36 cellular contexts compared by ENCODE assay signal in the genomic region with DNA sequence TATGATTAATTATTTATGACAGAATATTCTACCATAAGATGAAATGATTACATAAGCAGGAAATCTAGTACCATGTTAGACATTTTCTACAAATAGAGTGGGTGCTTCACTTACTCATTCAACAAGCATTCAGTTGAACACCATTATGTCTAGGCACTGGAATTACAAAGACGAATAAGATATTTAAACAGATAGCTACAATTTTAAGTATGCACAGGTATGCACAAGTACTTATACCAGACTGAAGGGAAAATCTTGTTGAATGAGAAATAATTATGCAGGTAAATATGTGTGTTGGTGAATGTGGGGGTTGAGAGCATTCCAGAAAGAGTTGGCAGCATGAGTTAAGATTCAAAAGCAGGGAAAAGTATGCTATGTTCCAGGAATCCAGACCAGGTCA.
"Had no signal": no experiment of that assay in that cellular context is flagged by ENCODE, and none has a peak within 500 bp of the region (broad histone marks: within the 10 kb centered on the region; RNA-seq: fewer than 3 reads in every experiment).

No MANE protein-coding gene starts in this region.

- H3K27ac ChIP-seq: ascending aorta, body of pancreas, brain microvascular endothelial cell, breast epithelium, cardiac muscle cell, VCaP had no signal

- H3K9me3 ChIP-seq: ascending aorta, body of pancreas had no signal

- ATAC-seq: activated CD8-positive, alpha-beta T cell treated with anti-CD3 and anti-CD28 coated beads for 36 hours; activated naive CD8-positive, alpha-beta T cell treated with anti-CD3 and anti-CD28 coated beads, Interleukin-2, amount 50 U/mL, for 24 hours; body of pancreas had no signal

- H3K4me3 ChIP-seq: ascending aorta, body of pancreas, breast epithelium, cardiac muscle cell had no signal

- H3K4me3 Mint-ChIP-seq: activated B cell treated with CpG ODN at 0.5 μM for 24 hours; activated CD4-positive, alpha-beta memory T cell treated with anti-CD3 and anti-CD28 coated beads for 36 hours; activated CD4-positive, alpha-beta T cell treated with anti-CD3 and anti-CD28 coated beads, Interleukin-2, amount 10 ng/mL, durations not matched to agents 24 days and 14 days; activated CD8-positive, alpha-beta T cell treated with anti-CD3 and anti-CD28 coated beads for 36 hours; activated naive CD4-positive, alpha-beta T cell treated with anti-CD3 and anti-CD28 coated beads, Interleukin-2, amount 10 ng/mL, durations not matched to agents 7 days and 5 days; activated naive CD4-positive, alpha-beta T cell treated with anti-CD3 and anti-CD28 coated beads, Interleukin-2, amount 50 U/mL, for 24 hours; activated naive CD8-positive, alpha-beta T cell; activated naive CD8-positive, alpha-beta T cell treated with anti-CD3 and anti-CD28 coated beads, Interleukin-2, amount 10 ng/mL, durations not matched to agents 7 days and 5 days; activated naive CD8-positive, alpha-beta T cell treated with anti-CD3 and anti-CD28 coated beads, Interleukin-2, amount 50 U/mL, for 24 hours; activated T-cell treated with anti-CD3 and anti-CD28 coated beads, Interleukin-2, amount 50 U/mL, for 24 hours; central memory CD8-positive, alpha-beta T cell; T-helper 1 cell treated with Interleukin-12 subunit alpha and Interleukin-12 subunit beta and Interleukin-4 antibody, amounts not matched to agents 30 μg/mL and 1 μg/mL, for 36 hours; T-helper 2 cell treated with Interferon-gamma antibody and Interleukin-4, amounts not matched to agents 5 μg/mL and 100 μg/mL, for 36 hours had no signal

- H3K4me1 Mint-ChIP-seq: activated B cell treated with CpG ODN at 0.5 μM for 24 hours; activated CD4-positive, alpha-beta T cell treated with anti-CD3 and anti-CD28 coated beads, Interleukin-2, amount 10 ng/mL, durations not matched to agents 24 days and 14 days; activated naive CD4-positive, alpha-beta T cell treated with anti-CD3 and anti-CD28 coated beads, Interleukin-2, amount 10 ng/mL, durations not matched to agents 7 days and 5 days; activated naive CD4-positive, alpha-beta T cell treated with anti-CD3 and anti-CD28 coated beads, Interleukin-2, amount 50 U/mL, for 24 hours; activated naive CD8-positive, alpha-beta T cell treated with anti-CD3 and anti-CD28 coated beads, Interleukin-2, amount 10 ng/mL, durations not matched to agents 7 days and 5 days; activated naive CD8-positive, alpha-beta T cell treated with anti-CD3 and anti-CD28 coated beads, Interleukin-2, amount 50 U/mL, for 24 hours; central memory CD8-positive, alpha-beta T cell had no signal

- H3K27me3 ChIP-seq: ascending aorta, body of pancreas, brain microvascular endothelial cell, breast epithelium, cardiac muscle cell had no signal

- H3K36me3 ChIP-seq: ascending aorta, brain microvascular endothelial cell, breast epithelium, cardiac muscle cell had no signal

- H3K36me3 Mint-ChIP-seq: activated CD4-positive, alpha-beta memory T cell treated with anti-CD3 and anti-CD28 coated beads for 36 hours; activated naive CD4-positive, alpha-beta T cell treated with anti-CD3 and anti-CD28 coated beads, Interleukin-2, amount 10 ng/mL, durations not matched to agents 7 days and 5 days; activated naive CD4-positive, alpha-beta T cell treated with anti-CD3 and anti-CD28 coated beads, Interleukin-2, amount 50 U/mL, for 24 hours; activated naive CD8-positive, alpha-beta T cell treated with anti-CD3 and anti-CD28 coated beads, Interleukin-2, amount 10 ng/mL, durations not matched to agents 7 days and 5 days had no signal

- H3K9me3 Mint-ChIP-seq: activated CD4-positive, alpha-beta T cell treated with anti-CD3 and anti-CD28 coated beads, Interleukin-2, amount 10 ng/mL, durations not matched to agents 24 days and 14 days; activated naive CD4-positive, alpha-beta T cell treated with anti-CD3 and anti-CD28 coated beads, Interleukin-2, amount 10 ng/mL, durations not matched to agents 7 days and 5 days; T-helper 2 cell treated with Interferon-gamma antibody and Interleukin-4, amounts not matched to agents 5 μg/mL and 100 μg/mL, for 36 hours had no signal

- H3K27ac Mint-ChIP-seq: activated B cell treated with CpG ODN at 0.5 μM for 24 hours; activated CD4-positive, alpha-beta memory T cell treated with anti-CD3 and anti-CD28 coated beads for 36 hours; activated CD4-positive, alpha-beta T cell treated with anti-CD3 and anti-CD28 coated beads, Interleukin-2, amount 10 ng/mL, durations not matched to agents 24 days and 14 days; activated CD8-positive, alpha-beta T cell treated with anti-CD3 and anti-CD28 coated beads for 36 hours; activated naive CD4-positive, alpha-beta T cell treated with anti-CD3 and anti-CD28 coated beads, Interleukin-2, amount 10 ng/mL, durations not matched to agents 7 days and 5 days; activated naive CD4-positive, alpha-beta T cell treated with anti-CD3 and anti-CD28 coated beads, Interleukin-2, amount 50 U/mL, for 24 hours; activated naive CD8-positive, alpha-beta T cell; activated naive CD8-positive, alpha-beta T cell treated with anti-CD3 and anti-CD28 coated beads, Interleukin-2, amount 10 ng/mL, durations not matched to agents 7 days and 5 days; activated naive CD8-positive, alpha-beta T cell treated with anti-CD3 and anti-CD28 coated beads, Interleukin-2, amount 50 U/mL, for 24 hours; activated T-cell treated with anti-CD3 and anti-CD28 coated beads, Interleukin-2, amount 50 U/mL, for 24 hours; activated T-helper 2 cell treated with anti-CD3 and anti-CD28 coated beads, Interferon-gamma antibody, Interleukin-2, Interleukin-4, amounts not matched to agents 10 μg/mL and 5 μg/mL and 100 μg/mL, durations not matched to agents 14 hours and 24 hours and 36 hours; T-helper 1 cell treated with Interleukin-12 subunit alpha and Interleukin-12 subunit beta and Interleukin-4 antibody, amounts not matched to agents 30 μg/mL and 1 μg/mL, for 36 hours; T-helper 2 cell treated with Interferon-gamma antibody and Interleukin-4, amounts not matched to agents 5 μg/mL and 100 μg/mL, for 36 hours had no signal

- H3K27me3 Mint-ChIP-seq: activated CD4-positive, alpha-beta memory T cell treated with anti-CD3 and anti-CD28 coated beads for 36 hours; activated CD4-positive, alpha-beta T cell treated with anti-CD3 and anti-CD28 coated beads, Interleukin-2, amount 10 ng/mL, durations not matched to agents 24 days and 14 days; activated CD8-positive, alpha-beta T cell treated with anti-CD3 and anti-CD28 coated beads for 36 hours; activated naive CD4-positive, alpha-beta T cell treated with anti-CD3 and anti-CD28 coated beads, Interleukin-2, amount 10 ng/mL, durations not matched to agents 7 days and 5 days; activated naive CD8-positive, alpha-beta T cell treated with anti-CD3 and anti-CD28 coated beads, Interleukin-2, amount 10 ng/mL, durations not matched to agents 7 days and 5 days; activated naive CD8-positive, alpha-beta T cell treated with anti-CD3 and anti-CD28 coated beads, Interleukin-2, amount 50 U/mL, for 24 hours; central memory CD8-positive, alpha-beta T cell had no signal

- DNase-seq: activated B cell treated with CpG ODN at 0.5 μM for 24 hours; activated CD4-positive, alpha-beta memory T cell treated with anti-CD3 and anti-CD28 coated beads for 36 hours; activated CD4-positive, alpha-beta T cell treated with anti-CD3 and anti-CD28 coated beads for 4 hours; activated CD4-positive, alpha-beta T cell treated with anti-CD3 and anti-CD28 coated beads, Interleukin-2, amount 10 ng/mL, durations not matched to agents 24 days and 14 days; activated CD4-positive, alpha-beta T cell treated with anti-CD3 and anti-CD28 coated beads, Interleukin-2, amount 50 U/mL, for 1 hour; activated CD4-positive, alpha-beta T cell treated with anti-CD3 and anti-CD28 coated beads, Interleukin-2, amount 50 U/mL, for 4 hours; activated CD4-positive, CD25-positive, alpha-beta regulatory T cell treated with anti-CD3 and anti-CD28 coated beads, Interleukin-2, amount 50 U/mL, for 72 hours; activated CD8-positive, alpha-beta memory T cell treated with anti-CD3 and anti-CD28 coated beads, Interleukin-2, amount 50 U/mL, for 48 hours; activated CD8-positive, alpha-beta T cell treated with anti-CD3 and anti-CD28 coated beads for 36 hours; activated effector memory CD4-positive, alpha-beta T cell treated with Interleukin-2 at 50 U/mL for 16 hours; activated gamma-delta T cell; activated naive CD4-positive, alpha-beta T cell treated with anti-CD3 and anti-CD28 coated beads, Interleukin-2, amount 10 ng/mL, durations not matched to agents 7 days and 5 days; activated naive CD4-positive, alpha-beta T cell treated with Interleukin-2 at 50 U/mL for 16 hours; activated naive CD8-positive, alpha-beta T cell treated with anti-CD3 and anti-CD28 coated beads, Interleukin-2, amount 10 ng/mL, durations not matched to agents 7 days and 5 days; activated naive CD8-positive, alpha-beta T cell treated with anti-CD3 and anti-CD28 coated beads, Interleukin-2, amount 50 U/mL, for 24 hours; activated T-cell treated with anti-CD3 and anti-CD28 coated beads, Interleukin-2, amount 50 U/mL, for 24 hours; activated T-cell treated with anti-CD3 and anti-CD28 coated beads, Interleukin-2, amount 50 U/mL, for 48 hours; amygdala; anterior cingulate cortex; body of pancreas; brain microvascular endothelial cell; caudate nucleus; cerebellar nuclear complex; T-helper 1 cell; T-helper 2 cell; T-helper 9 cell had no signal

- H3K4me1 ChIP-seq: ascending aorta, body of pancreas, breast epithelium had no signal
